ENCODE assay signal across 13 cellular contexts in genomic region chr2:128172191-128172590, GRCh38.
DNase-seq lines count a peak whose midpoint lies in the region; ATAC-seq, FAIRE-seq and TF ChIP-seq lines count a peak whose summit lies in the region.
"Had no signal": no experiment of that assay in that cellular context is flagged by ENCODE, and none has a peak within 500 bp of the region (broad histone marks: within the 10 kb centered on the region; RNA-seq: fewer than 3 reads in every experiment).

No MANE protein-coding gene starts in this region.

- peaks cover 27% of the 10 kb centered on the region for H3K36me3 Mint-ChIP-seq in HFFc6 (ENCODE audit: low read depth)
- peaks cover 10 to 38% of the 10 kb centered on the region in 2 donors for H3K36me3 Mint-ChIP-seq in activated T-cell treated with anti-CD3 and anti-CD28 coated beads, Interleukin-2, amount 50 U/mL, for 72 hours (ENCODE audit: insufficient read depth in 2 of 2)
- peaks cover 73% of the 10 kb centered on the region for H3K36me3 Mint-ChIP-seq in T-cell

- H4K20me1 ChIP-seq in HepG2 (ENCODE audit: insufficient read depth, low read length): no peaks in the 10 kb centered on the region

- peak overlapping the region; percentile 26 for H3K9ac ChIP-seq in HepG2 (ENCODE audit: insufficient read depth, low read depth, low read length)

- ATAC-seq in HepG2: peak; percentile 14; the same call in 2 of the 3 replicates
- ATAC-seq in activated T-cell treated with anti-CD3 and anti-CD28 coated beads, Interleukin-2, amount 50 U/mL, for 72 hours (replicated peaks in 1 of 2): no peak
- ATAC-seq in T-cell (replicated peaks in 1 of 4): no peak
- no peak for ATAC-seq in HG02588 (IDR thresholded peaks at IDR 0.05; ENCODE audit: unreplicated experiment)
- ATAC-seq: sciatic nerve had no signal

- H3K27me3 ChIP-seq in bronchial epithelial cell (ENCODE audit: control insufficient read depth, insufficient read depth, low read length) (no peaks in the 10 kb centered on the region), HepG2 (ENCODE audit: control insufficient read depth in 1 of 2, insufficient read depth in 2 of 2, low read length in 2 of 2) (no peaks in the 10 kb centered on the region)

- H3K36me3 ChIP-seq in bronchial epithelial cell (ENCODE audit: control insufficient read depth, insufficient read depth, low read length): peaks cover 15% of the 10 kb centered on the region
- H3K36me3 ChIP-seq in HepG2 (replicated peaks in 1 of 2; ENCODE audit: control insufficient read depth in 1 of 2, insufficient read depth in 2 of 2, low read length in 2 of 2): peaks cover 15 to 63% of the 10 kb centered on the region in 2 experiments

- H3K4me3 Mint-ChIP-seq in HFFc6 (no peak overlapping the region), T-cell (no peak overlapping the region)
- no peak overlapping the region for H3K4me3 Mint-ChIP-seq in activated T-cell treated with anti-CD3 and anti-CD28 coated beads, Interleukin-2, amount 50 U/mL, for 72 hours

- H2AFZ ChIP-seq in HepG2 (ENCODE audit: low read length): no peak overlapping the region

- TF ChIP-seq RAD21 in HepG2 (CRISPR knock-in tag; IDR thresholded peaks at IDR 0.05): no peak

- no peak for TF ChIP-seq POLR2A in HepG2 (IDR thresholded peaks at IDR 0.05; ENCODE audit: insufficient read depth in 1 of 2, low read depth in 2 of 2, low read length in 2 of 2)

- H3K27ac Mint-ChIP-seq in HFFc6 (no peak overlapping the region), T-cell (no peak overlapping the region)
- H3K27ac Mint-ChIP-seq in activated T-cell treated with anti-CD3 and anti-CD28 coated beads, Interleukin-2, amount 50 U/mL, for 72 hours: no peak overlapping the region

- H3K9me3 ChIP-seq in HepG2 (ENCODE audit: low read length): no peaks in the 10 kb centered on the region

- peaks cover 3% of the 10 kb centered on the region for H3K79me2 ChIP-seq in HepG2 (ENCODE audit: insufficient read depth, low read length)

- H3K9me3 Mint-ChIP-seq in HFFc6 (no peaks in the 10 kb centered on the region), T-cell (no peaks in the 10 kb centered on the region)
- H3K9me3 Mint-ChIP-seq in activated T-cell treated with anti-CD3 and anti-CD28 coated beads, Interleukin-2, amount 50 U/mL, for 72 hours: no peaks in the 10 kb centered on the region

- DNase-seq in HFFc6: no peak
- no peak for DNase-seq in bronchial epithelial cell (ENCODE audit: low read depth)
- peak; percentile 55 for DNase-seq in HepG2 (ENCODE audit: low spot score)
- DNase-seq in GM20000 (ENCODE audit: low spot score): no peak
- DNase-seq in activated T-cell treated with anti-CD3 and anti-CD28 coated beads, Interleukin-2, amount 50 U/mL, for 72 hours: no peak
- no peak for DNase-seq in T-cell
- DNase-seq: activated T-cell treated with anti-CD3 and anti-CD28 coated beads for 4 hours, NCI-H1105 had no signal

- H3K4me3 ChIP-seq in bronchial epithelial cell (ENCODE audit: low read depth, low read length) (no peak overlapping the region), HepG2 (replicated peaks in 1 of 3; ENCODE audit: insufficient read depth in 1 of 3, low read depth in 2 of 3, low read length in 3 of 3) (no peak overlapping the region)
- H3K4me3 ChIP-seq: SK-N-MC had no signal

- H3K4me2 ChIP-seq in HepG2 (ENCODE audit: low read depth, low read length): peak overlapping the region; percentile 14

- FAIRE-seq in bronchial epithelial cell (lab: Jason Lieb, UNC): peak; percentile 84
- no peak for FAIRE-seq in HepG2 (lab: Jason Lieb, UNC)
- FAIRE-seq: islet of Langerhans had no signal

- H3K4me1 ChIP-seq in HepG2 (ENCODE audit: insufficient read depth, low read length): peaks cover 80% of the 10 kb centered on the region

- CTCF ChIA-PET in HepG2 (lab: Yijun Ruan, JAX; ENCODE audit: low intra/inter-chr PET ratio, low total read pairs) (interaction anchor here (3.5 kb wide), 1 partner anchor 62 kb away, joined by 17 read pairs; no protein-coding TSS in a partner anchor), T-cell (lab: Charles Lee) (no interaction called here)

- TF ChIP-seq EP300 in HepG2 (IDR thresholded peaks at IDR 0.05; ENCODE audit: low read depth in 2 of 2, low read length in 2 of 2): 0 out of 4 replicates have a peak, but pooled peaks of 1 of the 2 experiments have one; percentile 6
- no peak for TF ChIP-seq EP300 in HepG2 (CRISPR knock-in tag; IDR thresholded peaks at IDR 0.05; ENCODE audit: borderline replicate concordance)

- TF ChIP-seq CTCF in C4-2B (conservative IDR thresholded peaks at IDR 0.05) (peak; percentile 31), HFFc6 (IDR thresholded peaks at IDR 0.05) (peak; percentile 61), bronchial epithelial cell (IDR thresholded peaks at IDR 0.05; ENCODE audit: insufficient read depth, low read length, severe bottlenecking) (peak; percentile 29), HepG2 (CRISPR knock-in tag; IDR thresholded peaks at IDR 0.05) (peak; percentile 85), GM20000 (IDR thresholded peaks at IDR 0.05; ENCODE audit: extremely low read depth, missing control alignments) (no peak)

- H3K27me3 Mint-ChIP-seq in HFFc6 (ENCODE audit: insufficient read depth) (no peaks in the 10 kb centered on the region; the same call in 1 of the 2 replicates), T-cell (no peaks in the 10 kb centered on the region)
- no peaks in the 10 kb centered on the region for H3K27me3 Mint-ChIP-seq in activated T-cell treated with anti-CD3 and anti-CD28 coated beads, Interleukin-2, amount 50 U/mL, for 72 hours (ENCODE audit: low read depth)

- POLR2A ChIA-PET in HepG2 (lab: Yijun Ruan, JAX): interaction anchor here (2.2 kb wide), 1 partner anchor 81 kb away, joined by 7 read pairs; the partner anchor contains the start of gene UGGT1
- POLR2A ChIA-PET in T-cell (lab: Charles Lee): no interaction called here

- in situ Hi-C loops in HepG2 (cut with HindIII; ENCODE audit: extremely low pct_ligation_motif_present, low pct_unique_long_range_greater_than_20kb): loop anchor here (5.0 to 10.0 kb wide), 2 partner anchors 63 to 135 kb away; no protein-coding TSS in a partner anchor

- intact Hi-C loops in HepG2 (cut with micrococcal nuclease; ENCODE audit: unreplicated experiment): no loop called here

- 90% methylated on average over 5 of the region's 5 CpGs for WGBS in HepG2 (ENCODE audit: low lambda C conversion rate)

- peaks cover 9% of the 10 kb centered on the region for H3K4me1 Mint-ChIP-seq in HFFc6 (ENCODE audit: low read depth)
- H3K4me1 Mint-ChIP-seq in activated T-cell treated with anti-CD3 and anti-CD28 coated beads, Interleukin-2, amount 50 U/mL, for 72 hours (ENCODE audit: low read depth): no peaks in the 10 kb centered on the region
- peaks cover 7 to 18% (median 10%) of the 10 kb centered on the region in 3 donors for H3K4me1 Mint-ChIP-seq in T-cell

- no TSS peak for BruUV-seq in HepG2 (replicated peaks; lab: Mats Ljungman, UMichigan)

- H3K27ac ChIP-seq in C4-2B: no peak overlapping the region
- peak overlapping the region; percentile 91 for H3K27ac ChIP-seq in HepG2 (ENCODE audit: extremely low read length, insufficient read depth, low read length)
- H3K27ac ChIP-seq: SK-N-MC had no signal

TF ChIP-seq in HepG2, 621 proteins besides CTCF, POLR2A, EP300 and RAD21 (continues in another document):
- TF ChIP-seq KDM5B (CRISPR knock-in tag; IDR thresholded peaks at IDR 0.05; ENCODE audit: borderline replicate concordance) (no peak), SALL1 (CRISPR knock-in tag; IDR thresholded peaks at IDR 0.05) (0 out of 2 replicates have a peak, but pooled peaks have one; percentile 22), HDAC2 (CRISPR knock-in tag; IDR thresholded peaks at IDR 0.05) (0 out of 2 replicates have a peak, but pooled peaks have one; percentile 32), SIN3B (IDR thresholded peaks at IDR 0.05; ENCODE audit: low read length) (no peak), PATZ1 (CRISPR knock-in tag; IDR thresholded peaks at IDR 0.05) (no peak; the same call in 1 of the 2 replicates), IRF2 (CRISPR knock-in tag; IDR thresholded peaks at IDR 0.05) (peak; percentile 18; the same call in 1 of the 2 replicates), ZNF710 (CRISPR knock-in tag; IDR thresholded peaks at IDR 0.05; ENCODE audit: borderline replicate concordance) (no peak), HOXA3 (CRISPR knock-in tag; IDR thresholded peaks at IDR 0.05) (0 out of 2 replicates have a peak, but pooled peaks have one; percentile 16), ZNF230 (CRISPR knock-in tag; IDR thresholded peaks at IDR 0.05) (no peak), STAG1 (CRISPR knock-in tag; IDR thresholded peaks at IDR 0.05) (peak; percentile 84), KMT2B (CRISPR knock-in tag; IDR thresholded peaks at IDR 0.05) (no peak), ZBTB38 (CRISPR knock-in tag; IDR thresholded peaks at IDR 0.05) (peak; percentile 44; the same call in 1 of the 2 replicates), NR2F2 (IDR thresholded peaks at IDR 0.05; ENCODE audit: borderline replicate concordance, low read depth) (no peak)
